In genomic region chr13:85501616-85502015, GRCh38 we compare ENCODE assay signal across 23 cellular contexts.
"Had no signal": no experiment of that assay in that cellular context is flagged by ENCODE, and none has a peak within 500 bp of the region (broad histone marks: within the 10 kb centered on the region; RNA-seq: fewer than 3 reads in every experiment).

No MANE protein-coding gene starts in this region.

- H3K36me3 ChIP-seq: esophagus squamous epithelium, gastroesophageal sphincter, prostate gland, right lobe of liver, suprapubic skin, thyroid gland, upper lobe of left lung, uterus had no signal

- H3K36me3 Mint-ChIP-seq: immature natural killer cell; naive thymus-derived CD4-positive, alpha-beta T cell; stimulated activated effector memory CD8-positive, alpha-beta T cell treated with anti-CD3 and anti-CD28 coated beads, Interleukin-12 subunit alpha, Interleukin-12 subunit beta, amount 100 ng/mL, for 72 hours had no signal

- H3K9ac ChIP-seq: parathyroid adenoma had no signal

- H3K9me3 Mint-ChIP-seq: naive thymus-derived CD4-positive, alpha-beta T cell; nephron progenitor cell; stimulated activated effector memory CD8-positive, alpha-beta T cell treated with anti-CD3 and anti-CD28 coated beads, Interleukin-12 subunit alpha, Interleukin-12 subunit beta, amount 100 ng/mL, for 72 hours had no signal

- H3K4me3 ChIP-seq: esophagus squamous epithelium, gastroesophageal sphincter, lung, prostate gland, right lobe of liver, suprapubic skin, thyroid gland, upper lobe of left lung, uterus had no signal

- H3K4me1 Mint-ChIP-seq: immature natural killer cell; nephron progenitor cell; stimulated activated effector memory CD8-positive, alpha-beta T cell treated with anti-CD3 and anti-CD28 coated beads, Interleukin-12 subunit alpha, Interleukin-12 subunit beta, amount 100 ng/mL, for 72 hours had no signal

- H2AFZ ChIP-seq: parathyroid adenoma had no signal

- H3K27me3 ChIP-seq: esophagus squamous epithelium, gastroesophageal sphincter, right lobe of liver, suprapubic skin, thyroid gland, upper lobe of left lung, uterus had no signal

- H3K79me2 ChIP-seq: parathyroid adenoma had no signal

- H3K4me3 Mint-ChIP-seq: immature natural killer cell; naive thymus-derived CD4-positive, alpha-beta T cell; nephron progenitor cell; stimulated activated effector memory CD8-positive, alpha-beta T cell treated with anti-CD3 and anti-CD28 coated beads, Interleukin-12 subunit alpha, Interleukin-12 subunit beta, amount 100 ng/mL, for 72 hours had no signal

- H3K4me1 ChIP-seq: gastroesophageal sphincter, parathyroid adenoma, prostate gland, right lobe of liver, suprapubic skin, thyroid gland, upper lobe of left lung, uterus had no signal

- ATAC-seq: gastroesophageal sphincter; left colon; left ventricle myocardium superior; naive thymus-derived CD4-positive, alpha-beta T cell; right lobe of liver; stimulated activated effector memory CD8-positive, alpha-beta T cell treated with anti-CD3 and anti-CD28 coated beads, Interleukin-12 subunit alpha, Interleukin-12 subunit beta, amount 100 ng/mL, for 72 hours; stimulated activated naive CD8-positive, alpha-beta T cell treated with anti-CD3 and anti-CD28 coated beads, Interleukin-15, Interleukin-2, amounts not matched to agents 100 U/mL and 50 U/mL, for 24 hours had no signal

- H3K9me3 ChIP-seq: esophagus squamous epithelium, gastroesophageal sphincter, prostate gland, right lobe of liver, suprapubic skin, thyroid gland, upper lobe of left lung, uterus had no signal

- DNase-seq: effector memory CD4-positive, alpha-beta T cell; esophagus squamous epithelium; foreskin fibroblast; glutamatergic neuron; immature natural killer cell; left colon; left ventricle myocardium superior; naive thymus-derived CD4-positive, alpha-beta T cell; nephron progenitor cell; retina; right lobe of liver; stimulated activated CD4-positive, alpha-beta T cell treated with anti-CD3 and anti-CD28 coated beads, Interleukin-4, amount 100 ng/mL, for 1 hour; stimulated activated CD8-positive, alpha-beta memory T cell treated with anti-CD3 and anti-CD28 coated beads, Interleukin-4, amount 100 ng/mL, for 48 hours; stimulated activated naive CD8-positive, alpha-beta T cell treated with anti-CD3 and anti-CD28 coated beads, Interleukin-15, Interleukin-2, amounts not matched to agents 100 U/mL and 50 U/mL, for 24 hours; thyroid gland; upper lobe of left lung; uterus had no signal

- H3K27ac ChIP-seq: esophagus squamous epithelium, gastroesophageal sphincter, parathyroid adenoma, prostate gland, right lobe of liver, suprapubic skin, thyroid gland, upper lobe of left lung, uterus had no signal

- H3K27ac Mint-ChIP-seq: immature natural killer cell; naive thymus-derived CD4-positive, alpha-beta T cell; nephron progenitor cell; stimulated activated effector memory CD8-positive, alpha-beta T cell treated with anti-CD3 and anti-CD28 coated beads, Interleukin-12 subunit alpha, Interleukin-12 subunit beta, amount 100 ng/mL, for 72 hours had no signal

- H3K27me3 Mint-ChIP-seq: naive thymus-derived CD4-positive, alpha-beta T cell had no signal
